24 cellular contexts compared by ENCODE assay signal in the genomic region with DNA sequence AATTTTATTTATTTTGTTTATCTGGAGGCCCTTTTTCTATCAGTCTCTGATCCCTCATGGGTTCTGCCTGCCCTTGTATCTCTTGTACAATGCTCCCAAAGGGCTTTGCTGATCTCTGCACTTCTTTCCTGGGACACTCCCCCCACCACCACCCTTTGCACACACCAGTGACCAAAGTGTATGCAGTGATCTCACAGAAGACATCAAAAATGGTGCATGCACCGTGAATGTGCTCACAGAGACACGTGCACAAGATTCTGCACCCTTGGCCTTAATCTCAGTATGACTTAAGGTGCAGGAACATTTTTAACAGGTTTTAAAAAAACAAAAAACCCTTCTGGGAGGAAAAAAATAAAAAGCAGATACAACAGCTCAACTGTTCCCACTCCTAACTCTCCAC. TPM values are rescaled to one million over a fixed set of nuclear protein-coding genes. Genes with fewer than 3 reads are reported as not detected.
DNase-seq lines count a peak whose midpoint lies in the region; ATAC-seq and TF ChIP-seq lines count a peak whose summit lies in the region.
"Had no signal": no experiment of that assay in that cellular context is flagged by ENCODE, and none has a peak within 500 bp of the region (broad histone marks: within the 10 kb centered on the region; RNA-seq: fewer than 3 reads in every experiment).

No MANE protein-coding gene starts in this region.

- H3K9me3 ChIP-seq in liver (ENCODE audit: control insufficient read depth in 4 of 4, low read length in 3 of 4) (no peaks in the 10 kb centered on the region), right lobe of liver (no peaks in the 10 kb centered on the region), Karpas-422 (ENCODE audit: low read length) (no peaks in the 10 kb centered on the region)
- H3K9me3 ChIP-seq: adrenal gland, HAP-1, MG63 had no signal

- H3K27ac ChIP-seq in liver (ENCODE audit: low read depth in 1 of 2, low read length in 2 of 2) (no peak overlapping the region), right lobe of liver (no peak overlapping the region), Karpas-422 (ENCODE audit: low read length) (peak overlapping the region; percentile 81)
- H3K27ac ChIP-seq: adrenal gland, cardiac muscle cell, epithelial cell of prostate, foreskin keratinocyte had no signal

- no peak for TF ChIP-seq RAD21 in liver (IDR thresholded peaks at IDR 0.05)

- H3K4me3 Mint-ChIP-seq in activated naive CD8-positive, alpha-beta T cell treated with anti-CD3 and anti-CD28 coated beads, Interleukin-2, amount 10 ng/mL, durations not matched to agents 7 days and 5 days = peak overlapping the region; percentile 71
- no peak overlapping the region for H3K4me3 Mint-ChIP-seq in stimulated activated memory B cell treated with anti-CD40 and anti-IgM and Interleukin-4, amounts not matched to agents 10 μg/mL and 1 μg/mL and 100 μg/mL, for 72 hours
- H3K4me3 Mint-ChIP-seq: type B pancreatic cell, WTC11 had no signal

- peaks cover 3% of the 10 kb centered on the region; the same call in 1 of the 2 replicates for H3K79me2 ChIP-seq in Karpas-422 (ENCODE audit: low read length)

- H2AFZ ChIP-seq in Karpas-422 (ENCODE audit: low read length) = 0 out of 2 replicates have a peak overlapping the region, but pooled peaks have one; percentile 6

- H3K36me3 ChIP-seq in liver (ENCODE audit: control insufficient read depth in 4 of 4, insufficient read depth in 3 of 4, low read depth in 1 of 4, low read length in 3 of 4) (peaks cover 0 to 10% (median 5%) of the 10 kb centered on the region in 4 donors), right lobe of liver (peaks cover 0 to 5% (median 2%) of the 10 kb centered on the region in 4 donors), Karpas-422 (ENCODE audit: insufficient read depth, low read length) (peaks cover 10% of the 10 kb centered on the region; the same call in 1 of the 2 replicates)
- H3K36me3 ChIP-seq: MG63 had no signal

- peaks cover 26% of the 10 kb centered on the region for H3K36me3 Mint-ChIP-seq in activated naive CD8-positive, alpha-beta T cell treated with anti-CD3 and anti-CD28 coated beads, Interleukin-2, amount 10 ng/mL, durations not matched to agents 7 days and 5 days
- peaks cover 15% of the 10 kb centered on the region for H3K36me3 Mint-ChIP-seq in stimulated activated memory B cell treated with anti-CD40 and anti-IgM and Interleukin-4, amounts not matched to agents 10 μg/mL and 1 μg/mL and 100 μg/mL, for 72 hours
- H3K36me3 Mint-ChIP-seq: type B pancreatic cell, WTC11 had no signal

- no peaks in the 10 kb centered on the region for H3K27me3 Mint-ChIP-seq in activated naive CD8-positive, alpha-beta T cell treated with anti-CD3 and anti-CD28 coated beads, Interleukin-2, amount 10 ng/mL, durations not matched to agents 7 days and 5 days
- H3K27me3 Mint-ChIP-seq in stimulated activated memory B cell treated with anti-CD40 and anti-IgM and Interleukin-4, amounts not matched to agents 10 μg/mL and 1 μg/mL and 100 μg/mL, for 72 hours = no peaks in the 10 kb centered on the region
- H3K27me3 Mint-ChIP-seq: stimulated activated naive CD8-positive, alpha-beta T cell treated with anti-CD3 and anti-CD28 coated beads, Interleukin-15, amount 100 ng/mL, for 72 hours; type B pancreatic cell had no signal

- H3K9ac ChIP-seq in liver (ENCODE audit: low read depth in 1 of 2, low read length in 2 of 2) (no peak overlapping the region), Karpas-422 (ENCODE audit: low read length) (peak overlapping the region; percentile 37)

- no peak for TF ChIP-seq POLR2A in right lobe of liver (IDR thresholded peaks at IDR 0.05)

- DNase-seq in right lobe of liver (no peak), Karpas-422 (peak; percentile 75), DMS153 treated with DMSO at 0.1 percent for 48 hours (lab: John Stamatoyannopoulos, UW; ENCODE audit: unreplicated experiment) (no peak)
- DNase-seq in activated naive CD8-positive, alpha-beta T cell treated with anti-CD3 and anti-CD28 coated beads, Interleukin-2, amount 10 ng/mL, durations not matched to agents 7 days and 5 days = no peak
- DNase-seq in effector CD8-positive, alpha-beta T cell (lab: John Stamatoyannopoulos, UW) = no peak
- DNase-seq: dermis blood vessel endothelial cell; foreskin keratinocyte; MG63; NCI-H1436; NCI-H2171; NCI-H69; OCI-M1; SHP77; stimulated activated CD4-positive, alpha-beta T cell treated with anti-CD3 and anti-CD28 coated beads, Interleukin-1b, Interleukin-23, amount 100 ng/mL, for 48 hours; stimulated activated naive CD8-positive, alpha-beta T cell treated with anti-CD3 and anti-CD28 coated beads, Interleukin-15, amount 100 ng/mL, for 72 hours had no signal

- H3K9me3 Mint-ChIP-seq in activated naive CD8-positive, alpha-beta T cell treated with anti-CD3 and anti-CD28 coated beads, Interleukin-2, amount 10 ng/mL, durations not matched to agents 7 days and 5 days = no peaks in the 10 kb centered on the region
- no peaks in the 10 kb centered on the region for H3K9me3 Mint-ChIP-seq in stimulated activated memory B cell treated with anti-CD40 and anti-IgM and Interleukin-4, amounts not matched to agents 10 μg/mL and 1 μg/mL and 100 μg/mL, for 72 hours
- H3K9me3 Mint-ChIP-seq: stimulated activated naive CD8-positive, alpha-beta T cell treated with anti-CD3 and anti-CD28 coated beads, Interleukin-15, amount 100 ng/mL, for 72 hours; type B pancreatic cell; WTC11 had no signal

- 85% methylated on average over 2 of the region's 2 CpGs for WGBS in liver
- WGBS in right lobe of liver (ENCODE audit: insufficient coverage, low coverage, low lambda C conversion rate, missing lambda C conversion rate) = 73% methylated on average over 2 of the region's 2 CpGs

- peak overlapping the region; percentile 11 for H3K27ac Mint-ChIP-seq in activated naive CD8-positive, alpha-beta T cell treated with anti-CD3 and anti-CD28 coated beads, Interleukin-2, amount 10 ng/mL, durations not matched to agents 7 days and 5 days
- H3K27ac Mint-ChIP-seq in stimulated activated memory B cell treated with anti-CD40 and anti-IgM and Interleukin-4, amounts not matched to agents 10 μg/mL and 1 μg/mL and 100 μg/mL, for 72 hours = peak overlapping the region; percentile 74

- POLR2A ChIA-PET in activated naive CD8-positive, alpha-beta T cell treated with anti-CD3 and anti-CD28 coated beads, Interleukin-2, amount 10 ng/mL, durations not matched to agents 7 days and 5 days (lab: Charles Lee) = interaction anchor here (1.0 to 4.1 kb wide), 4 partner anchors 7 to 44 kb away, joined by 3 to 19 read pairs (median 9); no protein-coding TSS in a partner anchor

- ATAC-seq in right lobe of liver = no peak
- ATAC-seq in activated naive CD8-positive, alpha-beta T cell treated with anti-CD3 and anti-CD28 coated beads, Interleukin-2, amount 10 ng/mL, durations not matched to agents 7 days and 5 days (ENCODE audit: low read depth) = no peak
- ATAC-seq in stimulated activated memory B cell treated with anti-CD40 and anti-IgM and Interleukin-4, amounts not matched to agents 10 μg/mL and 1 μg/mL and 100 μg/mL, for 72 hours = no peak
- ATAC-seq in HG02938 (IDR thresholded peaks at IDR 0.05; ENCODE audit: unreplicated experiment) = no peak
- ATAC-seq: foreskin keratinocyte, WTC11 had no signal

- H3K4me3 ChIP-seq in liver (ENCODE audit: low read depth in 1 of 3, low read length in 3 of 3) (no peak overlapping the region), right lobe of liver (no peak overlapping the region), Karpas-422 (ENCODE audit: low read length) (peak overlapping the region; percentile 5; the same call in 1 of the 2 replicates)
- H3K4me3 ChIP-seq: adrenal gland, cardiac muscle cell, HAP-1, MG63 had no signal

- H3K27me3 ChIP-seq in liver (ENCODE audit: control insufficient read depth in 4 of 4, insufficient read depth in 4 of 4, low read length in 3 of 4) = no peaks in the 10 kb centered on the region
- no peaks in the 10 kb centered on the region for H3K27me3 ChIP-seq in right lobe of liver
- H3K27me3 ChIP-seq in Karpas-422 (ENCODE audit: low read length) = no peaks in the 10 kb centered on the region
- H3K27me3 ChIP-seq: adrenal gland, cardiac muscle cell, foreskin keratinocyte, MG63 had no signal

- H3K4me2 ChIP-seq in Karpas-422 (ENCODE audit: low read depth, low read length, poor library complexity, severe bottlenecking) = peak overlapping the region; percentile 54

- H3K4me1 Mint-ChIP-seq in activated naive CD8-positive, alpha-beta T cell treated with anti-CD3 and anti-CD28 coated beads, Interleukin-2, amount 10 ng/mL, durations not matched to agents 7 days and 5 days = peaks cover 63% of the 10 kb centered on the region
- peaks cover 49% of the 10 kb centered on the region for H3K4me1 Mint-ChIP-seq in stimulated activated memory B cell treated with anti-CD40 and anti-IgM and Interleukin-4, amounts not matched to agents 10 μg/mL and 1 μg/mL and 100 μg/mL, for 72 hours

- TF ChIP-seq CTCF in liver (IDR thresholded peaks at IDR 0.05; ENCODE audit: low read depth, low read length, missing input control) = no peak
- TF ChIP-seq CTCF in right lobe of liver (IDR thresholded peaks at IDR 0.05) = no peak

- intact Hi-C loops in right lobe of liver (cut with DNase I) = no loop called here

- no peaks in the 10 kb centered on the region for H3K9me2 ChIP-seq in Karpas-422 (replicated peaks; ENCODE audit: insufficient read depth, low read length)

- no peaks in the 10 kb centered on the region for H4K20me1 ChIP-seq in Karpas-422 (ENCODE audit: insufficient read depth, low read depth, low read length)

- H3K4me1 ChIP-seq in liver (ENCODE audit: control insufficient read depth in 4 of 4, insufficient read depth in 4 of 4, low read length in 3 of 4) (no peaks in the 10 kb centered on the region), right lobe of liver (no peaks in the 10 kb centered on the region), Karpas-422 (ENCODE audit: low read length) (peaks cover 33% of the 10 kb centered on the region)
- H3K4me1 ChIP-seq: adrenal gland, foreskin keratinocyte had no signal

TF ChIP-seq in liver, 16 proteins besides CTCF, POLR2A, EP300 and RAD21:
- TF ChIP-seq FOXA2 (IDR thresholded peaks at IDR 0.05) (no peak), FOXA1 (IDR thresholded peaks at IDR 0.05) (peak; percentile 1)

RNA-seq across cellular contexts. Expression of gene ADSL, which starts 12.2 kb away (rescaled TPM):
- total RNA-seq in liver (10 to 100 TPM; 52.5 to 54.5 TPM), right lobe of liver (10 to 100 TPM; 15.1 to 47.6 (median 24.9) TPM)
- polyA plus RNA-seq in liver = 10 to 100 TPM; 19.4 to 27.1 TPM
- total RNA-seq in Karpas-422 (2014; rRNA removed; shearing (Covaris generic); ENCODE audit: low replicate concordance) = 165 and 188 TPM in 2 replicates
- 10 to 100 TPM; 83.6 to 93.9 TPM for total RNA-seq in activated naive CD8-positive, alpha-beta T cell treated with anti-CD3 and anti-CD28 coated beads, Interleukin-2, amount 10 ng/mL, durations not matched to agents 7 days and 5 days

RNA-seq across cellular contexts. Expression of gene SGSM3, which starts 36.3 kb away (rescaled TPM):
- 10 to 100 TPM; 14.9 to 32.9 TPM for total RNA-seq in liver
- 10 to 100 TPM; 21.1 to 29.4 TPM for polyA plus RNA-seq in liver
- total RNA-seq in right lobe of liver = 10 to 100 TPM; 19.3 to 27.1 (median 25.8) TPM
- total RNA-seq in Karpas-422 (2014; rRNA removed; shearing (Covaris generic); ENCODE audit: low replicate concordance) = 108 and 251 TPM in 2 replicates
- 100 to 1,000 TPM; 101 to 115 TPM for total RNA-seq in activated naive CD8-positive, alpha-beta T cell treated with anti-CD3 and anti-CD28 coated beads, Interleukin-2, amount 10 ng/mL, durations not matched to agents 7 days and 5 days
